8 cellular contexts compared by ENCODE assay signal in the genomic region with DNA sequence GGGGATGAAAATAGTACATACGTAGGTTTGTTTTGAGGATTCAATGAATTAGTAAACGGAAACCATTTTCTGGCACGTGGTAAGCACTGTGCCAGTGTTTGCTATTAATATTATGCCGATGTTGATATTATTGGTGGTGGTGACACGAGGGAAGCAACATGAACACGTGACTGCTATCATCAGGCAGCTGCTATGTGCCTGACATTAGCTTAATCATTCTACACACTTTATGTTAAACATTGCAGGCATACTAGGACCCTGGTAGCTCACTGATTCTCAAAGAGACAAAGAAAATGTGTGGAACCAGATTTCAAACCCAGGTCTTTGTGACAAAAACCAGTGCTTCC. TPM values are rescaled to one million over a fixed set of nuclear protein-coding genes. Genes with fewer than 3 reads are reported as not detected.
DNase-seq lines count a peak whose midpoint lies in the region; ATAC-seq, FAIRE-seq and TF ChIP-seq lines count a peak whose summit lies in the region.

No MANE protein-coding gene starts in this region.

- H3K27ac Mint-ChIP-seq in HFFc6 = peak overlapping the region; percentile 82

- TF ChIP-seq CTCF in AG04449 (IDR thresholded peaks at IDR 0.05; ENCODE audit: insufficient read depth, low read length, missing control alignments) = no peak
- no peak for TF ChIP-seq CTCF in HFFc6 (IDR thresholded peaks at IDR 0.05)
- TF ChIP-seq CTCF in K562 (IDR thresholded peaks at IDR 0.05 in 2 of 3, conservative IDR thresholded peaks at IDR 0.05 in 1 of 3; ENCODE audit: insufficient read depth in 2 of 3, low read depth in 1 of 3, low read length in 3 of 3) = no peak

- no peak for DNase-seq in AG04449 (ENCODE audit: low read depth, low spot score)
- no peak for DNase-seq in HFFc6
- DNase-seq in K562 (ENCODE audit: extremely low read depth in 1 of 4, low spot score in 3 of 4) = peak in 3 of 4 experiments; percentile 20 to 32 (median 21)
- DNase-seq in SKM-1 (lab: John Stamatoyannopoulos, UW; ENCODE audit: unreplicated experiment) = no peak
- DNase-seq in anterior cingulate cortex (lab: John Stamatoyannopoulos, UW) = no peak
- no peak for DNase-seq in posterior vena cava (ENCODE audit: low spot score)

- POLR2A ChIA-PET in AG04449 (lab: Yijun Ruan, JAX) (interaction anchor here (1.0 to 1.1 kb wide), 3 partner anchors 10 to 32 kb away, joined by 3 to 4 read pairs (median 3); no protein-coding TSS in a partner anchor), K562 (lab: Yijun Ruan, JAX) (interaction anchor here (1.9 to 4.5 kb wide), 2 partner anchors 8 to 28 kb away, joined by 5 to 35 read pairs; partner anchors contain the start of gene TFIP11)

- peak overlapping the region; percentile 80; the same call in 1 of the 2 replicates for H2AFZ ChIP-seq in K562 (ENCODE audit: low read depth, low read length)

- TSS peak; percentile 54 for BruUV-seq in K562 (replicated peaks; lab: Mats Ljungman, UMichigan)

- peaks cover 78% of the 10 kb centered on the region for H3K79me2 ChIP-seq in K562 (ENCODE audit: control insufficient read depth, insufficient read depth, low read length)

- H3K4me3 ChIP-seq in AG04449 (ENCODE audit: low read depth, low read length) (peak overlapping the region; percentile 92), K562 (peak overlapping the region; percentile 89), mononuclear cell (ENCODE audit: low read length) (peak overlapping the region; percentile 81)

- CTCF ChIA-PET in AG04449 (lab: Yijun Ruan, JAX) (interaction anchor here (0.7 to 4.2 kb wide), 11 partner anchors 11 to 190 kb away, joined by 3 to 23 read pairs (median 5); partner anchors contain the start of genes TFIP11 and TPST2), K562 (lab: Yijun Ruan, JAX; ENCODE audit: low intra/inter-chr PET ratio) (interaction anchor here (0.7 kb wide), 1 partner anchor 48 kb away, joined by 4 read pairs; no protein-coding TSS in a partner anchor)

- H3K4me1 ChIP-seq in K562 (replicated peaks in 1 of 2; ENCODE audit: control insufficient read depth in 2 of 2, insufficient read depth in 2 of 2, low read length in 2 of 2) (peaks cover 14 to 39% of the 10 kb centered on the region in 2 experiments; a peak in 4 of 5 replicates), mononuclear cell (ENCODE audit: insufficient read depth, low read length) (peaks cover 57% of the 10 kb centered on the region)

- in situ Hi-C loops in K562 (cut with MboI) = no loop called here

- H3K4me3 Mint-ChIP-seq in HFFc6 = peak overlapping the region; percentile 92

- H3K27me3 Mint-ChIP-seq in HFFc6 (ENCODE audit: insufficient read depth) = no peaks in the 10 kb centered on the region; the same call in 1 of the 2 replicates

- H3K9me3 Mint-ChIP-seq in HFFc6 = no peaks in the 10 kb centered on the region

- H3K36me3 Mint-ChIP-seq in HFFc6 (ENCODE audit: low read depth) = 0 out of 2 replicates have a peak, but pooled peaks cover 4% of the 10 kb centered on the region

- FAIRE-seq in K562 (lab: Jason Lieb, UNC) = no peak

- no peak for TF ChIP-seq RAD21 in K562 (CRISPR knock-in tag; conservative IDR thresholded peaks at IDR 0.05 in 1 of 2, IDR thresholded peaks at IDR 0.05 in 1 of 2)

- no peaks in the 10 kb centered on the region for H3K9me1 ChIP-seq in K562 (ENCODE audit: control insufficient read depth, insufficient read depth, low read length)

- 0% methylated on average over 6 of the region's 6 CpGs for WGBS in K562 (ENCODE audit: insufficient coverage, low coverage, missing lambda C conversion rate)

- intact Hi-C loops in K562 (cut with micrococcal nuclease) = loop anchor here (10.0 kb wide), 1 partner anchor 100 kb away; no protein-coding TSS in a partner anchor
- intact Hi-C loops in posterior vena cava (cut with DNase I) = no loop called here

- H4K20me1 ChIP-seq in K562 (replicated peaks; ENCODE audit: control insufficient read depth, insufficient read depth, low read length) = no peaks in the 10 kb centered on the region

- peaks cover 62% of the 10 kb centered on the region for H3K4me1 Mint-ChIP-seq in HFFc6 (ENCODE audit: low read depth)

- peak overlapping the region; percentile 1 to 71; a peak in 2 of 4 replicates for H3K9ac ChIP-seq in K562 (ENCODE audit: insufficient read depth in 1 of 2, low read depth in 2 of 2, low read length in 2 of 2)

- peaks cover 47% of the 10 kb centered on the region; the same call in 2 of the 3 replicates for H3K36me3 ChIP-seq in K562 (ENCODE audit: control insufficient read depth, insufficient read depth, low read length)

- H3K27me3 ChIP-seq in K562 (ENCODE audit: control insufficient read depth in 2 of 2, insufficient read depth in 2 of 2, low read length in 2 of 2) (no peaks in the 10 kb centered on the region), mononuclear cell (ENCODE audit: insufficient read depth, low read length) (no peaks in the 10 kb centered on the region)

- peak overlapping the region; percentile 97 for H3K4me2 ChIP-seq in K562 (ENCODE audit: insufficient read depth, low read length)

- no peak for TF ChIP-seq EP300 in K562 (IDR thresholded peaks at IDR 0.05; ENCODE audit: low read length)

- H3K27ac ChIP-seq in K562 (ENCODE audit: extremely low read depth, low read depth, low read length) = peak overlapping the region; percentile 86

- H3K9me3 ChIP-seq in K562 (replicated peaks; ENCODE audit: control insufficient read depth, insufficient read depth, low read depth, low read length) (no peaks in the 10 kb centered on the region), mononuclear cell (ENCODE audit: low read depth, low read length) (no peaks in the 10 kb centered on the region)

- no peak for TF ChIP-seq POLR2A in K562 (conservative IDR thresholded peaks at IDR 0.05)

- no peak for ATAC-seq in K562
- ATAC-seq in GM21526 (IDR thresholded peaks at IDR 0.05; ENCODE audit: low FRiP score, unreplicated experiment) = no peak

RNA-seq across cellular contexts. Expression of gene SRRD, which starts 0.7 kb away (rescaled TPM):
- 10 to 100 TPM; 15.0 to 21.2 (median 19.1) TPM for total RNA-seq in HFFc6 (2021; fragmentation: NEBNext Ultra II Directional; extraction: Animal tissue kit (Norgen Biotek cat#: 25700))
- 21.3 and 32.0 TPM in 2 replicates for total RNA-seq in K562 (2011; cell fraction: chromatin; rRNA removed; ENCODE audit: low replicate concordance)
- total RNA-seq in K562 (2011; cell fraction: nucleolus; rRNA removed) = 11.2 and 13.3 TPM in 2 replicates
- total RNA-seq in K562 (2011; cell fraction: nucleoplasm; rRNA removed) = 16.1 and 17.9 TPM in 2 replicates
- total RNA-seq in K562 (2014; rRNA removed) (13.5 and 14.2 TPM in 2 replicates), K562 (2014; rRNA removed; fragmentation: Illumina TruSeq; extraction: Trizol) (34.4 and 39.1 TPM in 2 replicates), K562 (2015; rRNA removed; fragmentation: Illumina TruSeq; extraction: Trizol) (27.6 and 28.7 TPM in 2 replicates), K562 (2021) (35.1 and 35.5 TPM in 2 replicates), mononuclear cell (13.3 TPM), posterior vena cava (10 to 100 TPM; 12.5 to 17.8 TPM)
- polyA plus RNA-seq in K562 (2011; rRNA removed) (29.4 and 59.4 TPM in 2 replicates), K562 (2014; fragmentation: Illumina TruSeq; extraction: Trizol) (27.8 and 34.9 TPM in 2 replicates), K562 (2014; fragmentation: Nextera tagmentation; extraction: Ambion mirVana) (1 to 10 TPM; 4.9 to 5.7 TPM), K562 (2014; rRNA removed) (28.0 and 34.6 TPM in 2 replicates)
- polyA plus RNA-seq in K562 (2011; cell fraction: cytosol; rRNA removed) = 15.8 and 23.9 TPM in 2 replicates
- 13.6 and 13.8 TPM in 2 replicates for polyA plus RNA-seq in K562 (2011; cell fraction: nucleus; rRNA removed)
- 12.8 and 19.3 TPM in 2 replicates for polyA plus RNA-seq in K562 (2012)
- 30.1 and 47.2 TPM in 2 replicates for polyA minus RNA-seq in K562 (2011; rRNA and poly(A)+ RNA removed)
- 7.0 and 20.5 TPM in 2 replicates for polyA minus RNA-seq in K562 (2011; cell fraction: cytosol; rRNA and poly(A)+ RNA removed)
- polyA minus RNA-seq in K562 (2011; cell fraction: nucleus; rRNA and poly(A)+ RNA removed) = 4.2 and 7.7 TPM in 2 replicates

RNA-seq across cellular contexts. Expression of gene HPS4, which starts 0.8 kb away (rescaled TPM):
- total RNA-seq in HFFc6 (2021; fragmentation: NEBNext Ultra II Directional; extraction: Animal tissue kit (Norgen Biotek cat#: 25700)) = 10 to 100 TPM; 18.0 to 22.6 (median 20.6) TPM
- total RNA-seq in K562 (2011; cell fraction: chromatin; rRNA removed; ENCODE audit: low replicate concordance) = 113 and 158 TPM in 2 replicates
- total RNA-seq in K562 (2011; cell fraction: nucleolus; rRNA removed) = 66.7 and 67.0 TPM in 2 replicates
- total RNA-seq in K562 (2011; cell fraction: nucleoplasm; rRNA removed) = 82.3 and 87.6 TPM in 2 replicates
- total RNA-seq in K562 (2014; rRNA removed) (17.7 and 24.7 TPM in 2 replicates), K562 (2014; rRNA removed; fragmentation: Illumina TruSeq; extraction: Trizol) (25.7 and 28.8 TPM in 2 replicates), K562 (2015; rRNA removed; fragmentation: Illumina TruSeq; extraction: Trizol) (20.7 and 22.5 TPM in 2 replicates), K562 (2021) (27.6 and 28.4 TPM in 2 replicates), mononuclear cell (56.8 TPM), posterior vena cava (10 to 100 TPM; 19.3 to 22.1 TPM)
- polyA plus RNA-seq in K562 (2011; rRNA removed) (28.3 and 35.2 TPM in 2 replicates), K562 (2014; fragmentation: Illumina TruSeq; extraction: Trizol) (28.4 and 29.2 TPM in 2 replicates), K562 (2014; fragmentation: Nextera tagmentation; extraction: Ambion mirVana) (10 to 100 TPM; 12.8 to 23.7 TPM), K562 (2014; rRNA removed) (24.7 and 25.3 TPM in 2 replicates)
- polyA plus RNA-seq in K562 (2011; cell fraction: cytosol; rRNA removed) = 22.6 and 24.7 TPM in 2 replicates
- polyA plus RNA-seq in K562 (2011; cell fraction: nucleus; rRNA removed) = 98.7 and 99.9 TPM in 2 replicates
- 18.4 and 25.1 TPM in 2 replicates for polyA plus RNA-seq in K562 (2012)
- 44.8 and 58.9 TPM in 2 replicates for polyA minus RNA-seq in K562 (2011; rRNA and poly(A)+ RNA removed)
- polyA minus RNA-seq in K562 (2011; cell fraction: cytosol; rRNA and poly(A)+ RNA removed) = 15.2 and 16.9 TPM in 2 replicates
- polyA minus RNA-seq in K562 (2011; cell fraction: nucleus; rRNA and poly(A)+ RNA removed) = 39.2 and 74.3 TPM in 2 replicates

RNA-seq across cellular contexts. Expression of gene TFIP11, which starts 27.9 kb away (rescaled TPM):
- total RNA-seq in HFFc6 (2021; fragmentation: NEBNext Ultra II Directional; extraction: Animal tissue kit (Norgen Biotek cat#: 25700)) = 10 to 100 TPM; 31.4 to 35.8 (median 33.9) TPM
- total RNA-seq in K562 (2011; cell fraction: chromatin; rRNA removed; ENCODE audit: low replicate concordance) = 76.4 and 89.2 TPM in 2 replicates
- total RNA-seq in K562 (2011; cell fraction: nucleolus; rRNA removed) = 51.2 and 58.4 TPM in 2 replicates
- total RNA-seq in K562 (2011; cell fraction: nucleoplasm; rRNA removed) = 52.2 and 57.7 TPM in 2 replicates
- 23.8 and 26.5 TPM in 2 replicates for total RNA-seq in K562 (2014; rRNA removed)
- total RNA-seq in K562 (2014; rRNA removed; fragmentation: Illumina TruSeq; extraction: Trizol) = 25.2 and 26.1 TPM in 2 replicates
- 28.5 and 29.0 TPM in 2 replicates for total RNA-seq in K562 (2015; rRNA removed; fragmentation: Illumina TruSeq; extraction: Trizol)
- total RNA-seq in K562 (2021) = 31.7 and 38.1 TPM in 2 replicates
- 29.7 and 30.8 TPM in 2 replicates for polyA plus RNA-seq in K562 (2011; rRNA removed)
- 26.8 and 27.0 TPM in 2 replicates for polyA plus RNA-seq in K562 (2011; cell fraction: cytosol; rRNA removed)
- polyA plus RNA-seq in K562 (2011; cell fraction: nucleus; rRNA removed) = 44.9 and 57.2 TPM in 2 replicates
- 21.5 and 23.8 TPM in 2 replicates for polyA plus RNA-seq in K562 (2012)
- 22.6 and 26.6 TPM in 2 replicates for polyA plus RNA-seq in K562 (2014; fragmentation: Illumina TruSeq; extraction: Trizol)
- 10 to 100 TPM; 11.5 to 20.8 TPM for polyA plus RNA-seq in K562 (2014; fragmentation: Nextera tagmentation; extraction: Ambion mirVana)
- polyA plus RNA-seq in K562 (2014; rRNA removed) = 19.3 and 21.5 TPM in 2 replicates
- polyA minus RNA-seq in K562 (2011; rRNA and poly(A)+ RNA removed) = 44.3 and 59.6 TPM in 2 replicates
- 18.2 and 23.7 TPM in 2 replicates for polyA minus RNA-seq in K562 (2011; cell fraction: cytosol; rRNA and poly(A)+ RNA removed)
- polyA minus RNA-seq in K562 (2011; cell fraction: nucleus; rRNA and poly(A)+ RNA removed) = 21.0 and 46.0 TPM in 2 replicates
- total RNA-seq in mononuclear cell = 64.2 TPM
- total RNA-seq in posterior vena cava = 10 to 100 TPM; 21.3 to 24.2 TPM

RNA-seq across cellular contexts. Expression of gene ASPHD2, which starts 55.3 kb away (rescaled TPM):
- total RNA-seq in HFFc6 (2021; fragmentation: NEBNext Ultra II Directional; extraction: Animal tissue kit (Norgen Biotek cat#: 25700)) = 1 to 10 TPM in 5 of 6 experiments, under 1 TPM in 1; 0.85 to 2.3 (median 1.3) TPM
- 0.42 and 0.53 TPM in 2 replicates for total RNA-seq in K562 (2011; cell fraction: chromatin; rRNA removed; ENCODE audit: low replicate concordance)
- total RNA-seq in K562 (2011; cell fraction: nucleolus; rRNA removed) = 0.39 and 0.67 TPM in 2 replicates
- 0.37 and 0.53 TPM in 2 replicates for total RNA-seq in K562 (2011; cell fraction: nucleoplasm; rRNA removed)
- total RNA-seq in K562 (2014; rRNA removed) (0.18 and 0.82 TPM in 2 replicates), K562 (2014; rRNA removed; fragmentation: Illumina TruSeq; extraction: Trizol) (0.22 and 0.29 TPM in 2 replicates), K562 (2015; rRNA removed; fragmentation: Illumina TruSeq; extraction: Trizol) (0.38 and 0.40 TPM in 2 replicates), K562 (2021) (0.58 and 0.64 TPM in 2 replicates), mononuclear cell (2.7 TPM), posterior vena cava (under 1 TPM; 0.56 to 0.67 TPM)
- polyA plus RNA-seq in K562 (2011; rRNA removed) (0.46 and 0.62 TPM in 2 replicates), K562 (2014; fragmentation: Illumina TruSeq; extraction: Trizol) (0.36 and 0.46 TPM in 2 replicates), K562 (2014; fragmentation: Nextera tagmentation; extraction: Ambion mirVana) (under 1 TPM; 0.20 to 0.36 TPM), K562 (2014; rRNA removed) (0.32 and 0.46 TPM in 2 replicates)
- 0.66 and 0.69 TPM in 2 replicates for polyA plus RNA-seq in K562 (2011; cell fraction: cytosol; rRNA removed)
- 0.41 and 0.52 TPM in 2 replicates for polyA plus RNA-seq in K562 (2011; cell fraction: nucleus; rRNA removed)
- 0.47 and 0.66 TPM in 2 replicates for polyA plus RNA-seq in K562 (2012)
- 0.56 and 0.66 TPM in 2 replicates for polyA minus RNA-seq in K562 (2011; rRNA and poly(A)+ RNA removed)
- 0.86 and 1.0 TPM in 2 replicates for polyA minus RNA-seq in K562 (2011; cell fraction: cytosol; rRNA and poly(A)+ RNA removed)
- polyA minus RNA-seq in K562 (2011; cell fraction: nucleus; rRNA and poly(A)+ RNA removed) = 0.27 and 0.78 TPM in 2 replicates

Comparison
In these comparisons a context has a peak if more than half of its experiments do, and no peak if none do; other contexts are left out.
1. DNase-seq: peak in K562 (3 of 4); none in AG04449 (single experiment), HFFc6 (single experiment), SKM-1 (single experiment), anterior cingulate cortex (0 of 58) and posterior vena cava (single experiment).
2. Peak in every context shown above with its lines, with median percentiles within 50 percentile points of each other: H3K4me3 ChIP-seq.